In genomic region chr17:80649672-80650338, GRCh38 we compare ENCODE assay signal across 8 cellular contexts.
DNase-seq lines count a peak whose midpoint lies in the region; ATAC-seq and TF ChIP-seq lines count a peak whose summit lies in the region.

No MANE protein-coding gene starts in this region.

- H3K9me3 ChIP-seq in cardiac muscle cell (ENCODE audit: low read depth) (no peaks in the 10 kb centered on the region), skeletal muscle tissue (ENCODE audit: control insufficient read depth in 3 of 3, low read length in 3 of 3) (no peaks in the 10 kb centered on the region)

- no peak for TF ChIP-seq CTCF in RWPE1 (conservative IDR thresholded peaks at IDR 0.05; ENCODE audit: low read depth)
- peak; percentile 56 for TF ChIP-seq CTCF in cardiac muscle cell (IDR thresholded peaks at IDR 0.05; ENCODE audit: low read depth, low read length)

- H3K4me3 ChIP-seq in cardiac muscle cell (no peak overlapping the region), skeletal muscle tissue (ENCODE audit: low read length in 3 of 3) (peak overlapping the region in 2 of 3 donors; percentile 9 to 41)

- no peaks in the 10 kb centered on the region for H3K4me1 ChIP-seq in cardiac muscle cell (ENCODE audit: low read depth)
- peaks cover 17 to 36% (median 27%) of the 10 kb centered on the region in 3 donors for H3K4me1 ChIP-seq in skeletal muscle tissue (ENCODE audit: control insufficient read depth in 3 of 3, insufficient read depth in 3 of 3, low read length in 3 of 3)

- CTCF ChIA-PET in RWPE1 (lab: Yijun Ruan, JAX): interaction anchor here (0.7 to 1.3 kb wide), 2 partner anchors 17 to 1173 kb away, joined by 3 to 6 read pairs; no protein-coding TSS in a partner anchor

- peak; percentile 31 for DNase-seq in activated gamma-delta T cell treated with Interleukin-2 at 50 U/mL for 16 hours
- no peak for DNase-seq in activated gamma-delta T cell (lab: John Stamatoyannopoulos, UW)
- peak; percentile 62 for DNase-seq in RWPE1 (ENCODE audit: low spot score)
- DNase-seq in activated gamma-delta T cell treated with anti-CD3 and anti-CD28 coated beads, Interleukin-2, amount 50 U/mL, for 16 hours (ENCODE audit: low read depth): peak; percentile 50
- peak; percentile 72 to 95 for DNase-seq in cardiac muscle cell (ENCODE audit: low read depth in 1 of 2, low spot score in 1 of 2)
- DNase-seq in NCI-H446 (lab: John Stamatoyannopoulos, UW): no peak

- no peaks in the 10 kb centered on the region for H3K36me3 ChIP-seq in cardiac muscle cell
- H3K36me3 ChIP-seq in skeletal muscle tissue (ENCODE audit: control insufficient read depth in 3 of 3, insufficient read depth in 3 of 3, low read length in 3 of 3): no peaks in the 10 kb centered on the region

- H3K27ac ChIP-seq in RWPE1 (peak overlapping the region; percentile 57), cardiac muscle cell (no peak overlapping the region), skeletal muscle tissue (ENCODE audit: low read depth, low read length) (peak overlapping the region; percentile 28)

- no peak for ATAC-seq in GM21390 (IDR thresholded peaks at IDR 0.05; ENCODE audit: unreplicated experiment)

- POLR2A ChIA-PET in RWPE1 (lab: Yijun Ruan, JAX; ENCODE audit: low non-redundant PET): no interaction called here

- H3K9ac ChIP-seq in skeletal muscle tissue (ENCODE audit: low read depth in 1 of 3, low read length in 3 of 3): peak overlapping the region in 1 of 3 donors; percentile 63

- no peaks in the 10 kb centered on the region for H3K27me3 ChIP-seq in cardiac muscle cell
- no peaks in the 10 kb centered on the region for H3K27me3 ChIP-seq in skeletal muscle tissue (ENCODE audit: control insufficient read depth in 3 of 3, insufficient read depth in 3 of 3, low read length in 3 of 3)

Comparison
In these comparisons a context has a peak if more than half of its experiments do, and no peak if none do; other contexts are left out.
1. DNase-seq: peak in activated gamma-delta T cell treated with Interleukin-2 at 50 U/mL for 16 hours (single experiment), RWPE1 (single experiment), activated gamma-delta T cell treated with anti-CD3 and anti-CD28 coated beads, Interleukin-2, amount 50 U/mL, for 16 hours (single experiment) and cardiac muscle cell (2 of 2); none in activated gamma-delta T cell (single experiment) and NCI-H446 (0 of 2).